10 cellular contexts compared by ENCODE assay signal in the genomic region with DNA sequence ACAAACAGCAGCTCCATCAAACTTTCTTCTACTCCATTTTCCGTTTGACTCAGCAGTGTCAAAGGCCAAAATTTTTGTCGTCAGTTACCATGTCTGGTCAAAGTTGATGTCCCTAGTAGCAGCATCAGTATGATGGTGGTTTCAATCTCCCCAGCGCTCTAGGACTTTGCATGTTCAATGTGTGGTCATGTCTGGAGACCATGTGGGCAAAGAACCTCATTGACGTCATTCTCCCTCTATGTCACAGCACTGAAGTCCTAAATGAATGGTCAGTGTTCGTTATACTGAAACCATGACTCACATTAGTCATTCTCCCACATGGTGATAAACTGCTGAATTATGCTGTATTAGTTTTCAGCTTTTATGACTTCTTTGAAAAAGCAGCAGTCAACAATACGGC. TPM values are rescaled to one million over a fixed set of nuclear protein-coding genes. Genes with fewer than 3 reads are reported as not detected.
A peak's percentile ranks its signal among the peaks of the same experiment; 100 is the strongest.
DNase-seq lines count a peak whose midpoint lies in the region; ATAC-seq and TF ChIP-seq lines count a peak whose summit lies in the region.
"Had no signal": no experiment of that assay in that cellular context is flagged by ENCODE, and none has a peak within 500 bp of the region (broad histone marks: within the 10 kb centered on the region; RNA-seq: fewer than 3 reads in every experiment).

No MANE protein-coding gene starts in this region.

- TF ChIP-seq CTCF in cardiac fibroblast (IDR thresholded peaks at IDR 0.05; ENCODE audit: low read depth, low read length): no peak
- TF ChIP-seq CTCF in adrenal gland (IDR thresholded peaks at IDR 0.05): no peak

- TF ChIP-seq POLR2A in adrenal gland (IDR thresholded peaks at IDR 0.05): no peak

- intact Hi-C loops in adrenal gland (cut with DNase I): no loop called here
- intact Hi-C loops in right cardiac atrium (cut with DNase I): no loop called here

- no peaks in the 10 kb centered on the region for H3K36me3 ChIP-seq in adrenal gland (replicated peaks in 1 of 2)
- H3K36me3 ChIP-seq: pancreas had no signal

- DNase-seq in EH (ENCODE audit: low read depth): peak; percentile 97
- peak; percentile 82 to 99 for DNase-seq in cardiac fibroblast (ENCODE audit: low read depth in 2 of 2)
- DNase-seq in adrenal gland: no peak
- DNase-seq in effector CD4-positive, alpha-beta T cell: no peak
- DNase-seq in DMS 273 (lab: John Stamatoyannopoulos, UW; ENCODE audit: unreplicated experiment): no peak
- no peak for DNase-seq in right cardiac atrium
- DNase-seq: GOT3, pancreas had no signal

- no peak overlapping the region for H3K27ac ChIP-seq in adrenal gland
- H3K27ac ChIP-seq in right cardiac atrium (ENCODE audit: low read length): no peak overlapping the region
- H3K27ac ChIP-seq: pancreas had no signal

- H3K4me3 ChIP-seq in cardiac fibroblast (replicated peaks in 1 of 2; ENCODE audit: low read depth in 2 of 2, low read length in 2 of 2) (no peak overlapping the region), adrenal gland (no peak overlapping the region), right cardiac atrium (ENCODE audit: low read length) (no peak overlapping the region)
- H3K4me3 ChIP-seq: pancreas had no signal

- 82 to 95% (median 86%) methylated on average over 6 of the region's 6 CpGs for WGBS in adrenal gland, 4 donors
- WGBS in right cardiac atrium: 83% methylated on average over 6 of the region's 6 CpGs

- peaks cover 0 to under 1% of the 10 kb centered on the region in 2 donors for H3K4me1 ChIP-seq in adrenal gland (replicated peaks in 1 of 2)
- H3K4me1 ChIP-seq in right cardiac atrium (ENCODE audit: control insufficient read depth, insufficient read depth, low read length): peaks cover 2% of the 10 kb centered on the region
- H3K4me1 ChIP-seq: pancreas had no signal

- ATAC-seq in GM19463 (IDR thresholded peaks at IDR 0.05; ENCODE audit: unreplicated experiment) (peak; percentile 95), HG03342 (IDR thresholded peaks at IDR 0.05; ENCODE audit: unreplicated experiment) (peak; percentile 93), right cardiac atrium (no peak)
- ATAC-seq: pancreas had no signal

- H3K27me3 ChIP-seq in adrenal gland (no peaks in the 10 kb centered on the region), right cardiac atrium (ENCODE audit: control insufficient read depth, insufficient read depth) (no peaks in the 10 kb centered on the region)
- H3K27me3 ChIP-seq: pancreas had no signal

- H3K9me3 ChIP-seq in adrenal gland (replicated peaks in 1 of 3) (no peaks in the 10 kb centered on the region), right cardiac atrium (ENCODE audit: control insufficient read depth, low read length) (no peaks in the 10 kb centered on the region)
- H3K9me3 ChIP-seq: pancreas had no signal

RNA-seq across cellular contexts. Expression of gene SHC4, which starts 23.2 kb away (rescaled TPM):
- total RNA-seq in adrenal gland (1 to 10 TPM in 3 of 8 donors, under 1 TPM in 5; 0.42 to 1.8 (median 0.77) TPM), right cardiac atrium (1 to 10 TPM; 2.6 to 6.6 (median 3.6) TPM)
- polyA plus RNA-seq in adrenal gland (1 to 10 TPM in 2 of 3 donors, under 1 TPM in 1; 0.40 to 1.4 (median 1.0) TPM), right cardiac atrium (2.4 TPM)

Comparison
In these comparisons a context has a peak if more than half of its experiments do, and no peak if none do; other contexts are left out.
1. DNase-seq: peak in EH (single experiment) and cardiac fibroblast (2 of 2); none in adrenal gland (0 of 7), effector CD4-positive, alpha-beta T cell (single experiment), DMS 273 (single experiment) and right cardiac atrium (0 of 3).
2. ATAC-seq: peak in GM19463 (single experiment) and HG03342 (single experiment); none in right cardiac atrium (0 of 2).